ENCODE assay signal across 1 cellular context in the genomic region with DNA sequence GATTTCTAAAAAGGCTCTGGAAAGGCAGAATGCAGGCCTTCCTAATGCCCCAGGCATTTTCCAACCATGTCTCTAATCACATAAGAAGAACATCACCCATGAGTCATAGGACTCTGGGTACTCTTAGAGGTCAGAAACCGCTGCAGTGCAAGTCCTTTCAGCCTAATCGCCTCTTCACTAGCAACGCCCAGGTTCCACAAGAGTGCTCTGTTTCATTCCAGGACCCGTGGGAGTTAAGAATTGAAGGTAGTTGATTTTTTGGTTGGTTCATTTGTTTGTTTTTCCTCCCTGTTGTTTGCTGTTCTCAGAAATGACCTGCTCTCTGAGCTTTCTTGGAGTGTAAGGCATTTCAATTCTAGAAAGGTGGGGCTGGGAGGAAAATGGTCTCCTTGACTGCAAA.
TF ChIP-seq lines count a peak whose summit lies in the region.

No MANE protein-coding gene starts in this region.

TF ChIP-seq in SK-N-SH treated with all-trans-retinoic acid at 6 μM for 48 hours, 23 proteins besides CTCF, POLR2A, EP300 and RAD21 (continued from another document):
- TF ChIP-seq, protein P1, sequence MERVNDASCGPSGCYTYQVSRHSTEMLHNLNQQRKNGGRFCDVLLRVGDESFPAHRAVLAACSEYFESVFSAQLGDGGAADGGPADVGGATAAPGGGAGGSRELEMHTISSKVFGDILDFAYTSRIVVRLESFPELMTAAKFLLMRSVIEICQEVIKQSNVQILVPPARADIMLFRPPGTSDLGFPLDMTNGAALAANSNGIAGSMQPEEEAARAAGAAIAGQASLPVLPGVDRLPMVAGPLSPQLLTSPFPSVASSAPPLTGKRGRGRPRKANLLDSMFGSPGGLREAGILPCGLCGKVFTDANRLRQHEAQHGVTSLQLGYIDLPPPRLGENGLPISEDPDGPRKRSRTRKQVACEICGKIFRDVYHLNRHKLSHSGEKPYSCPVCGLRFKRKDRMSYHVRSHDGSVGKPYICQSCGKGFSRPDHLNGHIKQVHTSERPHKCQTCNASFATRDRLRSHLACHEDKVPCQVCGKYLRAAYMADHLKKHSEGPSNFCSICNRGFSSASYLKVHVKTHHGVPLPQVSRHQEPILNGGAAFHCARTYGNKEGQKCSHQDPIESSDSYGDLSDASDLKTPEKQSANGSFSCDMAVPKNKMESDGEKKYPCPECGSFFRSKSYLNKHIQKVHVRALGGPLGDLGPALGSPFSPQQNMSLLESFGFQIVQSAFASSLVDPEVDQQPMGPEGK (CRISPR knock-in tag; IDR thresholded peaks at IDR 0.05; ENCODE audit: borderline replicate concordance): no peak
- TF ChIP-seq ARNTL (CRISPR knock-in tag; IDR thresholded peaks at IDR 0.05; ENCODE audit: borderline replicate concordance, low read depth) (no peak), RARB (CRISPR knock-in tag; IDR thresholded peaks at IDR 0.05) (no peak), ZC3H10 (CRISPR knock-in tag; IDR thresholded peaks at IDR 0.05) (no peak), ZFP3 (CRISPR knock-in tag; IDR thresholded peaks at IDR 0.05) (no peak)
